In genomic region chr11:67466962-67467771, GRCh38 we compare ENCODE assay signal across 2 cellular contexts.
TF ChIP-seq lines count a peak whose summit lies in the region.

No MANE protein-coding gene starts in this region.

TF ChIP-seq in SK-N-SH, 30 proteins besides CTCF, POLR2A, EP300 and RAD21 (continued from another document):
- TF ChIP-seq, protein P1, sequence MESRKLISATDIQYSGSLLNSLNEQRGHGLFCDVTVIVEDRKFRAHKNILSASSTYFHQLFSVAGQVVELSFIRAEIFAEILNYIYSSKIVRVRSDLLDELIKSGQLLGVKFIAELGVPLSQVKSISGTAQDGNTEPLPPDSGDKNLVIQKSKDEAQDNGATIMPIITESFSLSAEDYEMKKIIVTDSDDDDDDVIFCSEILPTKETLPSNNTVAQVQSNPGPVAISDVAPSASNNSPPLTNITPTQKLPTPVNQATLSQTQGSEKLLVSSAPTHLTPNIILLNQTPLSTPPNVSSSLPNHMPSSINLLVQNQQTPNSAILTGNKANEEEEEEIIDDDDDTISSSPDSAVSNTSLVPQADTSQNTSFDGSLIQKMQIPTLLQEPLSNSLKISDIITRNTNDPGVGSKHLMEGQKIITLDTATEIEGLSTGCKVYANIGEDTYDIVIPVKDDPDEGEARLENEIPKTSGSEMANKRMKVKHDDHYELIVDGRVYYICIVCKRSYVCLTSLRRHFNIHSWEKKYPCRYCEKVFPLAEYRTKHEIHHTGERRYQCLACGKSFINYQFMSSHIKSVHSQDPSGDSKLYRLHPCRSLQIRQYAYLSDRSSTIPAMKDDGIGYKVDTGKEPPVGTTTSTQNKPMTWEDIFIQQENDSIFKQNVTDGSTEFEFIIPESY (IDR thresholded peaks at IDR 0.05; ENCODE audit: borderline replicate concordance, low read depth) = no peak
- TF ChIP-seq POLR2AphosphoS5 (IDR thresholded peaks at IDR 0.05; ENCODE audit: low read depth, low read length) = no peak
- no peak for TF ChIP-seq RXRA (IDR thresholded peaks at IDR 0.05; ENCODE audit: borderline replicate concordance, low read depth)
- no peak for TF ChIP-seq EZH2phosphoT487 (IDR thresholded peaks at IDR 0.05; ENCODE audit: borderline replicate concordance, low read depth)
- no peak for TF ChIP-seq FOXM1 (IDR thresholded peaks at IDR 0.05; ENCODE audit: low read depth)
- TF ChIP-seq, protein P2, sequence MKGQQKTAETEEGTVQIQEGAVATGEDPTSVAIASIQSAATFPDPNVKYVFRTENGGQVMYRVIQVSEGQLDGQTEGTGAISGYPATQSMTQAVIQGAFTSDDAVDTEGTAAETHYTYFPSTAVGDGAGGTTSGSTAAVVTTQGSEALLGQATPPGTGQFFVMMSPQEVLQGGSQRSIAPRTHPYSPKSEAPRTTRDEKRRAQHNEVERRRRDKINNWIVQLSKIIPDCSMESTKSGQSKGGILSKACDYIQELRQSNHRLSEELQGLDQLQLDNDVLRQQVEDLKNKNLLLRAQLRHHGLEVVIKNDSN (IDR thresholded peaks at IDR 0.05; ENCODE audit: borderline replicate concordance, low read depth) = no peak
- TF ChIP-seq FOSL2 (IDR thresholded peaks at IDR 0.05; ENCODE audit: borderline replicate concordance, low read depth) = no peak
- TF ChIP-seq TCF12 (IDR thresholded peaks at IDR 0.05) = no peak
- no peak for TF ChIP-seq NFIC (IDR thresholded peaks at IDR 0.05; ENCODE audit: borderline replicate concordance)
- TF ChIP-seq MXI1 (IDR thresholded peaks at IDR 0.05; ENCODE audit: low read depth, low read length) = no peak
- TF ChIP-seq, protein P3, sequence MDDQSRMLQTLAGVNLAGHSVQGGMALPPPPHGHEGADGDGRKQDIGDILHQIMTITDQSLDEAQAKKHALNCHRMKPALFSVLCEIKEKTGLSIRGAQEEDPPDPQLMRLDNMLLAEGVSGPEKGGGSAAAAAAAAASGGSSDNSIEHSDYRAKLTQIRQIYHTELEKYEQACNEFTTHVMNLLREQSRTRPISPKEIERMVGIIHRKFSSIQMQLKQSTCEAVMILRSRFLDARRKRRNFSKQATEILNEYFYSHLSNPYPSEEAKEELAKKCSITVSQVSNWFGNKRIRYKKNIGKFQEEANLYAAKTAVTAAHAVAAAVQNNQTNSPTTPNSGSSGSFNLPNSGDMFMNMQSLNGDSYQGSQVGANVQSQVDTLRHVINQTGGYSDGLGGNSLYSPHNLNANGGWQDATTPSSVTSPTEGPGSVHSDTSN (IDR thresholded peaks at IDR 0.05) = no peak

TF ChIP-seq in SK-N-SH treated with all-trans-retinoic acid at 6 μM for 48 hours, 23 proteins besides CTCF, POLR2A, EP300 and RAD21 (continued from another document):
- TF ChIP-seq POU6F1 (CRISPR knock-in tag; IDR thresholded peaks at IDR 0.05; ENCODE audit: borderline replicate concordance, low read depth) (no peak), ZNF565 (CRISPR knock-in tag; conservative IDR thresholded peaks at IDR 0.05; ENCODE audit: low read depth) (no peak), GLIS3 (CRISPR knock-in tag; IDR thresholded peaks at IDR 0.05) (no peak), ZFP30 (CRISPR knock-in tag; IDR thresholded peaks at IDR 0.05) (no peak), ZFP3 (CRISPR knock-in tag; IDR thresholded peaks at IDR 0.05) (no peak), ZC3H10 (CRISPR knock-in tag; IDR thresholded peaks at IDR 0.05) (no peak), CSDC2 (CRISPR knock-in tag; IDR thresholded peaks at IDR 0.05) (no peak), TOX (CRISPR knock-in tag; IDR thresholded peaks at IDR 0.05; ENCODE audit: borderline replicate concordance) (no peak), OSR1 (CRISPR knock-in tag; IDR thresholded peaks at IDR 0.05) (no peak)
- TF ChIP-seq, protein P4, sequence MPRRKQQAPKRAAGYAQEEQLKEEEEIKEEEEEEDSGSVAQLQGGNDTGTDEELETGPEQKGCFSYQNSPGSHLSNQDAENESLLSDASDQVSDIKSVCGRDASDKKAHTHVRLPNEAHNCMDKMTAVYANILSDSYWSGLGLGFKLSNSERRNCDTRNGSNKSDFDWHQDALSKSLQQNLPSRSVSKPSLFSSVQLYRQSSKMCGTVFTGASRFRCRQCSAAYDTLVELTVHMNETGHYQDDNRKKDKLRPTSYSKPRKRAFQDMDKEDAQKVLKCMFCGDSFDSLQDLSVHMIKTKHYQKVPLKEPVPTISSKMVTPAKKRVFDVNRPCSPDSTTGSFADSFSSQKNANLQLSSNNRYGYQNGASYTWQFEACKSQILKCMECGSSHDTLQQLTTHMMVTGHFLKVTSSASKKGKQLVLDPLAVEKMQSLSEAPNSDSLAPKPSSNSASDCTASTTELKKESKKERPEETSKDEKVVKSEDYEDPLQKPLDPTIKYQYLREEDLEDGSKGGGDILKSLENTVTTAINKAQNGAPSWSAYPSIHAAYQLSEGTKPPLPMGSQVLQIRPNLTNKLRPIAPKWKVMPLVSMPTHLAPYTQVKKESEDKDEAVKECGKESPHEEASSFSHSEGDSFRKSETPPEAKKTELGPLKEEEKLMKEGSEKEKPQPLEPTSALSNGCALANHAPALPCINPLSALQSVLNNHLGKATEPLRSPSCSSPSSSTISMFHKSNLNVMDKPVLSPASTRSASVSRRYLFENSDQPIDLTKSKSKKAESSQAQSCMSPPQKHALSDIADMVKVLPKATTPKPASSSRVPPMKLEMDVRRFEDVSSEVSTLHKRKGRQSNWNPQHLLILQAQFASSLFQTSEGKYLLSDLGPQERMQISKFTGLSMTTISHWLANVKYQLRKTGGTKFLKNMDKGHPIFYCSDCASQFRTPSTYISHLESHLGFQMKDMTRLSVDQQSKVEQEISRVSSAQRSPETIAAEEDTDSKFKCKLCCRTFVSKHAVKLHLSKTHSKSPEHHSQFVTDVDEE (CRISPR knock-in tag; IDR thresholded peaks at IDR 0.05) = no peak
